In the genomic region with DNA sequence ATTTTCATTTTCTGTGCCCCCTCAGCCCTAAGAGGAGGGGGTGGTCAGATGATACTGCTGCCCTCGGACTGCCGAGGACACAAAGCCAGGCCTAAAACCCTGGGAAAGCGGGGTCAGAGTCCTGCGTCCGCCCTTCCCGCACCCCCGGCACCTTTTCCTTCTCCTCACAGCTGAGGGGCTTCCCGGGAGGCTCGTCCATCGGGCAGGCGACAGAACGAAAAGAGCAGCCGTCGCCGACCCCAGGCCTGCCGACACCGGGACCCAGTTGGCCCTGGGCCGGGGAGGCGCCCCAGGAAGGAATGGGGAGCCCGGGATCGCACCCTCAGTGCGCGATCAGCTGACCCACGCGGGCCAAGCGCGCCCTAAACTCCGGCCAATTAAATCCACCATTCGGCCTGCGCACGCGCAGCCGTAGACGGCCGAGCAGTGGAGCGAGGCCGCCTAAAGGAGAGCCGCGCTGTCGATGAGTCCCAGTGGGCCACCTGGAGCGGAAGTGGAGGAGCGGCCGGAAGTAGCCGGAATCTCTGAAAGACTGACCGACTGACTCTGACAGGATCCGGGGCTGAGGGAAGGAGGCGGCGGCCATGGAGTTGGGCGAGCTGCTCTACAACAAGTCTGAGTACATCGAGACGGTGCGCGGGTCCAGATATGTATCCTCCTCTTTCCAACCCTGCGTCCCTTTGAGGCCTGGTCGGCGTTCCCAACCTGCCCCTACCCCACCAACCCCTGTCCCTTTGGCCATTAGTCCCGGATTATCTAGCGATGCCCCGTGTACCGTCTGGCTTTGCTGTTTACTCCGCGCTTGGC, we compare ENCODE assay signal across 8 cellular contexts. TPM values are rescaled to one million over a fixed set of nuclear protein-coding genes. Genes with fewer than 3 reads are reported as not detected.
DNase-seq lines count a peak whose midpoint lies in the region; ATAC-seq and TF ChIP-seq lines count a peak whose summit lies in the region.

A gene (plus strand): TSS at position 508 of the 807 bp plus-strand sequence. CDS start 77 bp downstream, at position 585.
A gene (minus strand): TSS at position 352 of the 807 bp plus-strand sequence. CDS start 153 bp downstream, at position 199.

- peak within 1 kb of the TSS; percentile 99 for H3K4me3 ChIP-seq in colonic mucosa

- peak within 1 kb of the TSS; percentile 72 for H3K27ac ChIP-seq in colonic mucosa

- H3K4me1 ChIP-seq in colonic mucosa: peaks cover 3% of the 10 kb centered on the region

- H3K9me3 ChIP-seq in colonic mucosa: no peaks in the 10 kb centered on the region

- no peaks in the 10 kb centered on the region for H3K27me3 ChIP-seq in colonic mucosa

- peak within 1 kb of the TSS; percentile 93 to 95 for H3K9ac ChIP-seq in colonic mucosa (ENCODE audit: low read depth in 2 of 2, low read length in 2 of 2)

- no peak for TF ChIP-seq CTCF in colonic mucosa (IDR thresholded peaks at IDR 0.05)

- no peaks in the 10 kb centered on the region for H3K36me3 ChIP-seq in colonic mucosa

- ATAC-seq in HG03442 (IDR thresholded peaks at IDR 0.05; ENCODE audit: unreplicated experiment): peak; percentile 94

- intact Hi-C loops in colonic mucosa (cut with DNase I): no loop called here

- DNase-seq in Ammon's horn (ENCODE audit: low spot score) (peak; percentile 95), GM19238 (ENCODE audit: insufficient read length, low spot score) (peak; percentile 93), NCI-H524 (lab: John Stamatoyannopoulos, UW) (peak; percentile 90 to 95), colonic mucosa (peak; percentile 94), kidney tubule cell (ENCODE audit: low spot score) (peak; percentile 95)
- DNase-seq in activated CD4-positive, alpha-beta T cell treated with anti-CD3 and anti-CD28 coated beads for 4 hours: peak; percentile 76 to 81
- DNase-seq in stimulated activated CD4-positive, alpha-beta T cell treated with anti-CD3 and anti-CD28 coated beads, Interleukin-1b, Interleukin-23, amount 100 ng/mL, for 24 hours (ENCODE audit: low read depth in 4 of 4, low spot score in 1 of 4): peak; percentile 62 to 82 (median 76)

RNA-seq across cellular contexts. Expression of the first gene that starts in this region (rescaled TPM):
- 10 to 100 TPM; 61.5 to 62.1 TPM for total RNA-seq in colonic mucosa

RNA-seq across cellular contexts. Expression of the second gene that starts in this region (rescaled TPM):
- total RNA-seq in colonic mucosa: 10 to 100 TPM in 1 of 2 donors, 1 to 10 TPM in 1; 8.2 to 13.3 TPM

Comparison
In these comparisons a context has a peak if more than half of its experiments do, and no peak if none do; other contexts are left out.
1. Peak in every context shown above with its lines: DNase-seq, ATAC-seq, H3K4me3 ChIP-seq and H3K27ac ChIP-seq.